Comparison of ENCODE assay signal across 24 cellular contexts in genomic region chr5:158303261-158303660, GRCh38.
"Had no signal": no experiment of that assay in that cellular context is flagged by ENCODE, and none has a peak within 500 bp of the region (broad histone marks: within the 10 kb centered on the region; RNA-seq: fewer than 3 reads in every experiment).

No MANE protein-coding gene starts in this region.

- H3K4me3 ChIP-seq: cardiac muscle cell, SJSA1 had no signal

- H3K27me3 ChIP-seq: brain microvascular endothelial cell, cardiac muscle cell had no signal

- H3K4me3 Mint-ChIP-seq: activated CD4-positive, alpha-beta memory T cell treated with anti-CD3 and anti-CD28 coated beads, Interleukin-2, amount 10 ng/mL, durations not matched to agents 7 days and 5 days; activated naive CD4-positive, alpha-beta T cell treated with anti-CD3 and anti-CD28 coated beads, Interleukin-2, amount 10 ng/mL, durations not matched to agents 7 days and 5 days; activated naive CD8-positive, alpha-beta T cell treated with anti-CD3 and anti-CD28 coated beads for 36 hours; activated T-helper 17 cell treated with anti-CD3 and anti-CD28 coated beads, Interleukin-2, amount 50 U/mL, for 72 hours; T-cell had no signal

- H3K36me3 Mint-ChIP-seq: activated naive CD4-positive, alpha-beta T cell treated with anti-CD3 and anti-CD28 coated beads, Interleukin-2, amount 10 ng/mL, durations not matched to agents 7 days and 5 days; activated naive CD8-positive, alpha-beta T cell treated with anti-CD3 and anti-CD28 coated beads for 36 hours; T-cell had no signal

- DNase-seq: activated CD4-positive, alpha-beta memory T cell treated with anti-CD3 and anti-CD28 coated beads, Interleukin-2, amount 10 ng/mL, durations not matched to agents 7 days and 5 days; activated CD4-positive, alpha-beta T cell treated with anti-CD3 and anti-CD28 coated beads, Interleukin-2, amount 50 U/mL, for 1 hour; activated CD4-positive, CD25-positive, alpha-beta regulatory T cell; activated gamma-delta T cell; activated naive CD4-positive, alpha-beta T cell treated with anti-CD3 and anti-CD28 coated beads, Interleukin-2, amount 10 ng/mL, durations not matched to agents 7 days and 5 days; activated naive CD8-positive, alpha-beta T cell treated with anti-CD3 and anti-CD28 coated beads for 36 hours; activated T-cell treated with anti-CD3 and anti-CD28 coated beads for 4 hours; activated T-cell treated with anti-CD3 and anti-CD28 coated beads, Interleukin-2, amount 50 U/mL, for 48 hours; brain microvascular endothelial cell; KG1; NCI-H1092; NCI-H1417; NCI-H2029 treated with DMSO at 0.1 percent for 48 hours; NCI-H226; NCI-H526; NCI-H774; Right ventricle myocardium superior; T-cell; T-helper 2 cell; T1000 had no signal

- H3K36me3 ChIP-seq: brain microvascular endothelial cell, cardiac muscle cell, SJSA1 had no signal

- H3K4me1 ChIP-seq: SJSA1 had no signal

- H3K27me3 Mint-ChIP-seq: activated CD4-positive, alpha-beta memory T cell treated with anti-CD3 and anti-CD28 coated beads, Interleukin-2, amount 10 ng/mL, durations not matched to agents 7 days and 5 days; activated naive CD4-positive, alpha-beta T cell treated with anti-CD3 and anti-CD28 coated beads, Interleukin-2, amount 10 ng/mL, durations not matched to agents 7 days and 5 days; activated naive CD8-positive, alpha-beta T cell treated with anti-CD3 and anti-CD28 coated beads for 36 hours; T-cell had no signal

- H3K9me3 Mint-ChIP-seq: activated CD4-positive, alpha-beta memory T cell treated with anti-CD3 and anti-CD28 coated beads, Interleukin-2, amount 10 ng/mL, durations not matched to agents 7 days and 5 days; activated naive CD4-positive, alpha-beta T cell treated with anti-CD3 and anti-CD28 coated beads, Interleukin-2, amount 10 ng/mL, durations not matched to agents 7 days and 5 days; activated naive CD8-positive, alpha-beta T cell treated with anti-CD3 and anti-CD28 coated beads for 36 hours; activated T-helper 17 cell treated with anti-CD3 and anti-CD28 coated beads, Interleukin-2, amount 50 U/mL, for 72 hours; T-cell had no signal

- ATAC-seq: activated T-helper 17 cell treated with anti-CD3 and anti-CD28 coated beads, Interleukin-2, amount 50 U/mL, for 72 hours; T-cell had no signal

- H3K27ac Mint-ChIP-seq: activated CD4-positive, alpha-beta memory T cell treated with anti-CD3 and anti-CD28 coated beads, Interleukin-2, amount 10 ng/mL, durations not matched to agents 7 days and 5 days; activated naive CD4-positive, alpha-beta T cell treated with anti-CD3 and anti-CD28 coated beads, Interleukin-2, amount 10 ng/mL, durations not matched to agents 7 days and 5 days; activated naive CD8-positive, alpha-beta T cell treated with anti-CD3 and anti-CD28 coated beads for 36 hours; activated T-helper 17 cell treated with anti-CD3 and anti-CD28 coated beads, Interleukin-2, amount 50 U/mL, for 72 hours; T-cell had no signal

- H3K27ac ChIP-seq: brain microvascular endothelial cell, cardiac muscle cell, RWPE1, SJSA1 had no signal

- H3K4me1 Mint-ChIP-seq: activated CD4-positive, alpha-beta memory T cell treated with anti-CD3 and anti-CD28 coated beads, Interleukin-2, amount 10 ng/mL, durations not matched to agents 7 days and 5 days; activated naive CD4-positive, alpha-beta T cell treated with anti-CD3 and anti-CD28 coated beads, Interleukin-2, amount 10 ng/mL, durations not matched to agents 7 days and 5 days; activated naive CD8-positive, alpha-beta T cell treated with anti-CD3 and anti-CD28 coated beads for 36 hours; activated T-helper 17 cell treated with anti-CD3 and anti-CD28 coated beads, Interleukin-2, amount 50 U/mL, for 72 hours; T-cell had no signal
